11 cellular contexts compared by ENCODE assay signal in genomic region chr9:35517552-35518211, GRCh38. TPM values are rescaled to one million over a fixed set of nuclear protein-coding genes. Genes with fewer than 3 reads are reported as not detected.
DNase-seq lines count a peak whose midpoint lies in the region; ATAC-seq, FAIRE-seq and TF ChIP-seq lines count a peak whose summit lies in the region.
"Had no signal": no experiment of that assay in that cellular context is flagged by ENCODE, and none has a peak within 500 bp of the region (broad histone marks: within the 10 kb centered on the region; RNA-seq: fewer than 3 reads in every experiment).

No MANE protein-coding gene starts in this region.

- no peak for TF ChIP-seq CTCF in lung (IDR thresholded peaks at IDR 0.05; ENCODE audit: control extremely low read depth, extremely low read depth)
- no peak for TF ChIP-seq CTCF in stomach (IDR thresholded peaks at IDR 0.05)
- TF ChIP-seq CTCF in D721Med (IDR thresholded peaks at IDR 0.05; ENCODE audit: insufficient read depth, missing control alignments): no peak

- FAIRE-seq in small intestine (lab: Jason Lieb, UNC) (no peak), D721Med (lab: Jason Lieb, UNC) (no peak)

- H3K4me3 ChIP-seq in HUES48 (ENCODE audit: low read depth, low read length): no peak overlapping the region
- H3K4me3 ChIP-seq in lung: no peak overlapping the region
- H3K4me3 ChIP-seq in stomach: no peak overlapping the region
- H3K4me3 ChIP-seq in small intestine (ENCODE audit: low read depth in 1 of 2, low read length in 2 of 2): no peak overlapping the region

- no peak for TF ChIP-seq EP300 in stomach (IDR thresholded peaks at IDR 0.05)

- no peak for TF ChIP-seq POLR2A in stomach (IDR thresholded peaks at IDR 0.05)

- intact Hi-C loops in stomach (cut with DNase I; ENCODE audit: low total_unique reads): no loop called here

- H3K27me3 ChIP-seq in HUES48 (ENCODE audit: control insufficient read depth, insufficient read depth, low read length) (no peaks in the 10 kb centered on the region), lung (ENCODE audit: control insufficient read depth, insufficient read depth) (no peaks in the 10 kb centered on the region), stomach (no peaks in the 10 kb centered on the region), small intestine (ENCODE audit: control insufficient read depth in 2 of 2, insufficient read depth in 2 of 2, low read length in 2 of 2) (no peaks in the 10 kb centered on the region)

- H3K9me3 ChIP-seq in HUES48 (ENCODE audit: control insufficient read depth, insufficient read depth, low read length) (no peaks in the 10 kb centered on the region), lung (ENCODE audit: control insufficient read depth in 2 of 2, insufficient read depth in 1 of 2, low read length in 1 of 2) (no peaks in the 10 kb centered on the region), stomach (no peaks in the 10 kb centered on the region), small intestine (ENCODE audit: control insufficient read depth, low read depth) (no peaks in the 10 kb centered on the region)

- H3K36me3 ChIP-seq in HUES48 (ENCODE audit: control insufficient read depth, insufficient read depth, low read length) (no peaks in the 10 kb centered on the region), lung (ENCODE audit: control insufficient read depth in 2 of 2, insufficient read depth in 2 of 2, low read length in 2 of 2) (no peaks in the 10 kb centered on the region), stomach (no peaks in the 10 kb centered on the region), small intestine (ENCODE audit: control insufficient read depth in 2 of 2, insufficient read depth in 2 of 2, low read length in 2 of 2) (no peaks in the 10 kb centered on the region)

- 94 to 96% methylated on average over 3 of the region's 3 CpGs for WGBS in lung, 2 donors
- WGBS in stomach, 5 donors: 82 to 94% (median 91%) methylated on average over 3 of the region's 3 CpGs
- 90 to 98% (median 93%) methylated on average over 3 of the region's 3 CpGs for WGBS in small intestine, 3 donors

- H3K9ac ChIP-seq in HUES48 (ENCODE audit: low read depth, low read length): no peak overlapping the region

- peak overlapping the region; percentile 80 for H3K27ac ChIP-seq in HUES48 (ENCODE audit: low read depth, low read length)
- peak overlapping the region; percentile 94 for H3K27ac ChIP-seq in caudate nucleus (ENCODE audit: low read depth, low read length)
- H3K27ac ChIP-seq in lung (ENCODE audit: low read depth in 1 of 2, low read length in 1 of 2): peak overlapping the region; percentile 94 to 98
- H3K27ac ChIP-seq in stomach: peak overlapping the region; percentile 54 to 86 (median 81)
- H3K27ac ChIP-seq in small intestine (ENCODE audit: low read depth in 1 of 2, low read length in 1 of 2): peak overlapping the region in 1 of 2 donors; percentile 47

- H3K4me1 ChIP-seq in HUES48 (ENCODE audit: control insufficient read depth, insufficient read depth, low read length): peaks cover 43% of the 10 kb centered on the region
- peaks cover 20 to 60% of the 10 kb centered on the region in 2 donors for H3K4me1 ChIP-seq in lung (ENCODE audit: control insufficient read depth in 2 of 2, insufficient read depth in 2 of 2, low read length in 2 of 2)
- peaks cover 44 to 79% (median 66%) of the 10 kb centered on the region in 4 donors for H3K4me1 ChIP-seq in stomach
- H3K4me1 ChIP-seq in small intestine (ENCODE audit: control insufficient read depth in 2 of 2, insufficient read depth in 1 of 2, low read depth in 1 of 2, low read length in 1 of 2): peaks cover 0 to 9% of the 10 kb centered on the region in 2 donors

- ATAC-seq in lung (ENCODE audit: insufficient read depth, low FRiP score): no peak
- no peak for ATAC-seq in HG03469 (IDR thresholded peaks at IDR 0.05; ENCODE audit: unreplicated experiment)

- DNase-seq in caudate nucleus (lab: John Stamatoyannopoulos, UW) (peak in 1 of 61 donors; percentile 4), lung (ENCODE audit: low spot score) (no peak), stomach (no peak), small intestine (no peak), D721Med (ENCODE audit: insufficient read length, low spot score) (no peak)
- no peak for DNase-seq in stimulated activated CD4-positive, alpha-beta T cell treated with anti-CD3 and anti-CD28 coated beads, Interleukin-12 subunit alpha, Interleukin-12 subunit beta, amount 100 ng/mL, for 4 hours
- DNase-seq: effector CD4-positive, alpha-beta T cell; NCI-H82; stimulated activated naive CD4-positive, alpha-beta T cell had no signal

RNA-seq across cellular contexts. Expression of gene RUSC2, which starts 27.8 kb away (rescaled TPM):
- total RNA-seq in lung (10 to 100 TPM; 12.2 to 25.7 TPM), stomach (10 to 100 TPM in 2 of 5 donors, 1 to 10 TPM in 3; 3.8 to 34.8 (median 9.9) TPM)
- polyA plus RNA-seq in lung (10 to 100 TPM; 12.8 to 16.6 TPM), stomach (1 to 10 TPM; 3.4 to 6.6 (median 6.5) TPM), small intestine (1 to 10 TPM; 2.2 to 8.9 (median 3.5) TPM)
